Comparison of ENCODE assay signal across 14 cellular contexts in genomic region chr5:54746346-54746745, GRCh38.
DNase-seq lines count a peak whose midpoint lies in the region; ATAC-seq and TF ChIP-seq lines count a peak whose summit lies in the region.
"Had no signal": no experiment of that assay in that cellular context is flagged by ENCODE, and none has a peak within 500 bp of the region (broad histone marks: within the 10 kb centered on the region; RNA-seq: fewer than 3 reads in every experiment).

No MANE protein-coding gene starts in this region.

- H3K27ac ChIP-seq in IMR-90 (ENCODE audit: insufficient read depth, low read length) = peak overlapping the region; percentile 94; the same call in 1 of the 2 replicates
- H3K27ac ChIP-seq in SK-N-MC = peak overlapping the region; percentile 100
- no peak overlapping the region for H3K27ac ChIP-seq in thyroid gland

- H3K23ac ChIP-seq in IMR-90 (ENCODE audit: low read depth, low read length) = peak overlapping the region; percentile 96; the same call in 1 of the 2 replicates

- H3K9me1 ChIP-seq in IMR-90 (ENCODE audit: insufficient read depth, low read length) = peaks cover 35% of the 10 kb centered on the region

- no peaks in the 10 kb centered on the region for H3K27me3 Mint-ChIP-seq in stimulated activated naive CD8-positive, alpha-beta T cell treated with anti-CD3 and anti-CD28 coated beads, Interleukin-15, amount 100 ng/mL, for 72 hours
- H3K27me3 Mint-ChIP-seq: CD4-positive, alpha-beta T cell had no signal

- H3K4me1 ChIP-seq in IMR-90 (ENCODE audit: control insufficient read depth, insufficient read depth, low read length) (peaks cover 29% of the 10 kb centered on the region), thyroid gland (peaks cover 5 to 15% of the 10 kb centered on the region in 2 donors)

- H2AK9ac ChIP-seq in IMR-90 (replicated peaks; ENCODE audit: low read depth, low read length, poor library complexity) = peak overlapping the region; percentile 23

- DNase-seq in IMR-90 = no peak
- no peak for DNase-seq in SK-N-MC (ENCODE audit: low read depth, low spot score)
- DNase-seq in left kidney (ENCODE audit: low read depth, low spot score) = peak; percentile 40
- DNase-seq in stimulated activated effector memory CD8-positive, alpha-beta T cell treated with anti-CD3 and anti-CD28 coated beads, Interleukin-12 subunit alpha, Interleukin-12 subunit beta, amount 100 ng/mL, for 72 hours (ENCODE audit: low spot score in 2 of 2) = no peak
- DNase-seq in GM10266 (ENCODE audit: extremely low spot score) = no peak
- no peak for DNase-seq in stimulated activated naive CD8-positive, alpha-beta T cell treated with anti-CD3 and anti-CD28 coated beads, Interleukin-15, amount 100 ng/mL, for 72 hours
- no peak for DNase-seq in thyroid gland
- DNase-seq: ACHN; C1 segment of cervical spinal cord; Calu3; CD4-positive, alpha-beta T cell; DMS 273 treated with DMSO at 0.1 percent for 48 hours; H9 had no signal

- TF ChIP-seq RAD21 in IMR-90 (IDR thresholded peaks at IDR 0.05; ENCODE audit: low read length) = no peak

- no peak overlapping the region for H3K4me3 ChIP-seq in IMR-90 (ENCODE audit: insufficient read depth, low read depth, low read length)
- no peak overlapping the region for H3K4me3 ChIP-seq in SK-N-MC
- H3K4me3 ChIP-seq in thyroid gland (replicated peaks in 1 of 3) = no peak overlapping the region
- H3K4me3 ChIP-seq: GM23338 had no signal

- H4K8ac ChIP-seq in IMR-90 (ENCODE audit: low read depth in 2 of 2, low read length in 2 of 2) = peak overlapping the region; percentile 63 to 86; a peak in 3 of 4 replicates

- H3K4me3 Mint-ChIP-seq in stimulated activated effector memory CD8-positive, alpha-beta T cell treated with anti-CD3 and anti-CD28 coated beads, Interleukin-12 subunit alpha, Interleukin-12 subunit beta, amount 100 ng/mL, for 72 hours = no peak overlapping the region
- no peak overlapping the region for H3K4me3 Mint-ChIP-seq in stimulated activated naive CD8-positive, alpha-beta T cell treated with anti-CD3 and anti-CD28 coated beads, Interleukin-15, amount 100 ng/mL, for 72 hours
- H3K4me3 Mint-ChIP-seq: CD4-positive, alpha-beta T cell; GM23338; H9 had no signal

- no peaks in the 10 kb centered on the region for H3K9me3 Mint-ChIP-seq in stimulated activated effector memory CD8-positive, alpha-beta T cell treated with anti-CD3 and anti-CD28 coated beads, Interleukin-12 subunit alpha, Interleukin-12 subunit beta, amount 100 ng/mL, for 72 hours
- peaks cover 0 to 3% of the 10 kb centered on the region in 2 donors for H3K9me3 Mint-ChIP-seq in stimulated activated naive CD8-positive, alpha-beta T cell treated with anti-CD3 and anti-CD28 coated beads, Interleukin-15, amount 100 ng/mL, for 72 hours
- H3K9me3 Mint-ChIP-seq: CD4-positive, alpha-beta T cell; GM23338; H9 had no signal

- ATAC-seq in IMR-90 (ENCODE audit: low read depth) = no peak
- ATAC-seq in stimulated activated effector memory CD8-positive, alpha-beta T cell treated with anti-CD3 and anti-CD28 coated beads, Interleukin-12 subunit alpha, Interleukin-12 subunit beta, amount 100 ng/mL, for 72 hours = no peak
- ATAC-seq in stimulated activated naive CD8-positive, alpha-beta T cell treated with anti-CD3 and anti-CD28 coated beads, Interleukin-15, amount 100 ng/mL, for 72 hours = no peak
- ATAC-seq: GM23338 had no signal

- CTCF ChIA-PET in IMR-90 (lab: Yijun Ruan, JAX) = no interaction called here

- BruUV-seq in IMR-90 (replicated peaks; lab: Mats Ljungman, UMichigan) = no TSS peak

- H3K4me2 ChIP-seq in IMR-90 (ENCODE audit: low read depth, low read length) = no peak overlapping the region
- H3K4me2 ChIP-seq: GM23338 had no signal

- POLR2A ChIA-PET in IMR-90 (lab: Charles Lee; ENCODE audit: unreplicated experiment) = no interaction called here

- no peaks in the 10 kb centered on the region for H3K27me3 ChIP-seq in IMR-90 (ENCODE audit: control insufficient read depth, insufficient read depth, low read length)
- no peaks in the 10 kb centered on the region for H3K27me3 ChIP-seq in thyroid gland

- peak overlapping the region; percentile 92 for H3K27ac Mint-ChIP-seq in stimulated activated effector memory CD8-positive, alpha-beta T cell treated with anti-CD3 and anti-CD28 coated beads, Interleukin-12 subunit alpha, Interleukin-12 subunit beta, amount 100 ng/mL, for 72 hours
- no peak overlapping the region for H3K27ac Mint-ChIP-seq in stimulated activated naive CD8-positive, alpha-beta T cell treated with anti-CD3 and anti-CD28 coated beads, Interleukin-15, amount 100 ng/mL, for 72 hours
- H3K27ac Mint-ChIP-seq: CD4-positive, alpha-beta T cell; GM23338; H9 had no signal

- peak overlapping the region; percentile 85 for H3K14ac ChIP-seq in IMR-90 (replicated peaks; ENCODE audit: low read depth, low read length)

- TF ChIP-seq CTCF in IMR-90 (conservative IDR thresholded peaks at IDR 0.05; ENCODE audit: low read depth, low read length) (no peak), GM10266 (IDR thresholded peaks at IDR 0.05; ENCODE audit: control insufficient read depth, insufficient read depth, low read depth, missing control alignments) (no peak), thyroid gland (IDR thresholded peaks at IDR 0.05) (no peak)

- no peak for TF ChIP-seq POLR2A in IMR-90 (IDR thresholded peaks at IDR 0.05; ENCODE audit: low read depth, low read length)
- no peak for TF ChIP-seq POLR2A in thyroid gland (IDR thresholded peaks at IDR 0.05)

- peak overlapping the region; percentile 91 for H3K18ac ChIP-seq in IMR-90 (ENCODE audit: low read depth, low read length)

- intact Hi-C loops in IMR-90 (cut with micrococcal nuclease) = no loop called here
- intact Hi-C loops in thyroid gland (cut with DNase I) = no loop called here

- in situ Hi-C loops in IMR-90 (cut with MboI; ENCODE audit: low sequenced_read_pairs) = loop anchor here (25.0 kb wide), 1 partner anchor 416 kb away; the partner anchor contains the start of genes CDC20B and GPX8

- no peak overlapping the region for H3K9ac ChIP-seq in IMR-90 (ENCODE audit: low read depth, low read length)
- H3K9ac ChIP-seq in SK-N-MC (ENCODE audit: insufficient read length) = no peak overlapping the region

- dilution Hi-C loops in IMR-90 (cut with HindIII; ENCODE audit: low sequenced_read_pairs, unreplicated experiment) = no loop called here

- H3K36me3 Mint-ChIP-seq in stimulated activated effector memory CD8-positive, alpha-beta T cell treated with anti-CD3 and anti-CD28 coated beads, Interleukin-12 subunit alpha, Interleukin-12 subunit beta, amount 100 ng/mL, for 72 hours = no peaks in the 10 kb centered on the region

- H2BK5ac ChIP-seq in IMR-90 (ENCODE audit: low read depth, low read length, poor library complexity, severe bottlenecking) = peak overlapping the region; percentile 90

- 100% methylated on average over 2 of the region's 8 CpGs; no CpG with 5 or more reads in 1 of the 2 experiments for WGBS in IMR-90 (ENCODE audit: extremely low coverage in 2 of 2, insufficient read length in 1 of 2), 2 experiments
- WGBS in thyroid gland, 2 donors = 93% methylated on average over 8 of the region's 8 CpGs

- H4K20me1 ChIP-seq in IMR-90 (ENCODE audit: insufficient read depth, low read length) = no peaks in the 10 kb centered on the region

- peak overlapping the region; percentile 18 for H2AFZ ChIP-seq in IMR-90 (replicated peaks; ENCODE audit: low read length, poor library complexity)

- H3K36me3 ChIP-seq in IMR-90 (ENCODE audit: control insufficient read depth, insufficient read depth, low read length) = no peaks in the 10 kb centered on the region
- H3K36me3 ChIP-seq in SK-N-MC (ENCODE audit: insufficient read depth, low read length) = no peaks in the 10 kb centered on the region
- H3K36me3 ChIP-seq in thyroid gland = no peaks in the 10 kb centered on the region

- H4K91ac ChIP-seq in IMR-90 (ENCODE audit: insufficient read depth, low read depth, low read length) = peak overlapping the region; percentile 99

- H2AK5ac ChIP-seq in IMR-90 (ENCODE audit: low read depth, low read length) = peak overlapping the region; percentile 100

- no peak overlapping the region for H3K56ac ChIP-seq in IMR-90 (ENCODE audit: extremely low read depth, insufficient read depth, low read length)

- peaks cover 0 to 45% of the 10 kb centered on the region in 2 experiments; a peak in 2 of 4 replicates for H3K79me1 ChIP-seq in IMR-90 (ENCODE audit: low read depth in 1 of 2, low read length in 2 of 2)

- peak overlapping the region; percentile 99 for H3K4ac ChIP-seq in IMR-90 (ENCODE audit: low read depth, low read length)

- H2BK15ac ChIP-seq in IMR-90 (ENCODE audit: low read depth, low read length) = peak overlapping the region; percentile 97; the same call in 2 of the 3 replicates

- H3K4me1 Mint-ChIP-seq in stimulated activated effector memory CD8-positive, alpha-beta T cell treated with anti-CD3 and anti-CD28 coated beads, Interleukin-12 subunit alpha, Interleukin-12 subunit beta, amount 100 ng/mL, for 72 hours = peaks cover 32% of the 10 kb centered on the region
- peaks cover 10% of the 10 kb centered on the region for H3K4me1 Mint-ChIP-seq in stimulated activated naive CD8-positive, alpha-beta T cell treated with anti-CD3 and anti-CD28 coated beads, Interleukin-15, amount 100 ng/mL, for 72 hours

- peak overlapping the region; percentile 100 for H2BK20ac ChIP-seq in IMR-90 (ENCODE audit: low read depth, low read length)

- peak overlapping the region; percentile 99 for H2BK120ac ChIP-seq in IMR-90 (ENCODE audit: low read depth, low read length)

- no peaks in the 10 kb centered on the region for H3K9me3 ChIP-seq in IMR-90 (ENCODE audit: control insufficient read depth, insufficient read depth, low read length)
- no peaks in the 10 kb centered on the region for H3K9me3 ChIP-seq in SK-N-MC (ENCODE audit: low read depth, low read length)
- H3K9me3 ChIP-seq in thyroid gland = no peaks in the 10 kb centered on the region

- H4K5ac ChIP-seq in IMR-90 (ENCODE audit: low read depth, low read length) = peak overlapping the region; percentile 45; the same call in 1 of the 2 replicates

TF ChIP-seq in IMR-90, 13 proteins besides CTCF, POLR2A, EP300 and RAD21 (continues in another document):
- TF ChIP-seq SMC3 (IDR thresholded peaks at IDR 0.05; ENCODE audit: low read depth, low read length) (no peak), CEBPB (IDR thresholded peaks at IDR 0.05; ENCODE audit: low read depth, low read length) (no peak), MXI1 (IDR thresholded peaks at IDR 0.05; ENCODE audit: borderline replicate concordance, low read depth, low read length) (no peak), BHLHE40 (IDR thresholded peaks at IDR 0.05; ENCODE audit: low read depth, low read length) (no peak), MAFK (IDR thresholded peaks at IDR 0.05; ENCODE audit: low read depth, low read length) (no peak), MAZ (IDR thresholded peaks at IDR 0.05; ENCODE audit: borderline replicate concordance, low read depth, low read length) (no peak), USF2 (IDR thresholded peaks at IDR 0.05; ENCODE audit: low read depth, low read length) (no peak)

Comparison
In these comparisons a context has a peak if more than half of its experiments do, and no peak if none do; other contexts are left out.
1. H3K27ac ChIP-seq: peak in IMR-90 (single experiment) and SK-N-MC (single experiment); none in thyroid gland (0 of 3).